22 cellular contexts compared by ENCODE assay signal in the genomic region with DNA sequence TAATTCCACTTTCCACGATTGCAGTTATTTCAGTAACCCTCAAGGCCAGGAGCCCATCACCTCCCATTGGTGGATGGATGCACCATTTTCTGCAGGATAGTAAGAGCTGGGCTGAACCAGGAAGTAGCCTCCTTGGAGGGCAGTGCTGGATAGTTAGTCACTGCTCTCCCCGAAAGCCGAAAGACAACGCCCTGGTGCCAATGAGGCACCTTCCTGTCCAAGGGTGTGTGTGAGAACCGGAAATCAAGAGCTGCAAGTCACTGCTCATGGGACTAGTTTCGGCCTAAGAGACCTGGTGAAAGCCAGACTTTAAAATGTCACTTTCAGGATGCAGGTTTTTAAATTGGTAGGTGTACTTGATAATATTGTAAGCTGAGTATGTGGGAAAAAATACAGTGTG.
DNase-seq lines count a peak whose midpoint lies in the region; ATAC-seq and TF ChIP-seq lines count a peak whose summit lies in the region.
"Had no signal": no experiment of that assay in that cellular context is flagged by ENCODE, and none has a peak within 500 bp of the region (broad histone marks: within the 10 kb centered on the region; RNA-seq: fewer than 3 reads in every experiment).

No MANE protein-coding gene starts in this region.

- H3K4me1 ChIP-seq in HCT116 (ENCODE audit: control insufficient read depth in 1 of 2, insufficient read depth in 2 of 2, low read length in 2 of 2) (peaks cover 90 to 100% of the 10 kb centered on the region in 2 experiments), mucosa of descending colon (ENCODE audit: low read depth) (peaks cover 9% of the 10 kb centered on the region)

- DNase-seq in HCT116 (ENCODE audit: low read depth, low spot score): peak; percentile 95
- DNase-seq in NCI-H510A (lab: John Stamatoyannopoulos, UW): peak; percentile 15
- peak; percentile 100 for DNase-seq in epithelial cell of prostate (ENCODE audit: low read depth, low spot score)
- no peak for DNase-seq in mucosa of descending colon
- no peak for DNase-seq in NCI-H146 (lab: John Stamatoyannopoulos, UW)
- no peak for DNase-seq in GDM1 (lab: John Stamatoyannopoulos, UW)
- DNase-seq in retina: no peak
- DNase-seq in medulla oblongata (ENCODE audit: extremely low spot score): no peak
- DNase-seq: activated B cell treated with CpG ODN at 0.5 μM for 24 hours; activated CD4-positive, alpha-beta T cell treated with anti-CD3 and anti-CD28 coated beads, Interleukin-2, amount 50 U/mL, for 4 hours; activated CD8-positive, alpha-beta memory T cell treated with anti-CD3 and anti-CD28 coated beads, Interleukin-2, amount 50 U/mL, for 4 hours; CD8-positive, alpha-beta T cell; DND-41; effector CD8-positive, alpha-beta T cell; NCI-H1105; NCI-H526 treated with DMSO at 0.1 percent for 48 hours; small intestine; stimulated activated CD4-positive, alpha-beta T cell treated with anti-CD3 and anti-CD28 coated beads, Interleukin-2, amount 100 ng/mL, for 48 hours; stimulated activated naive CD8-positive, alpha-beta T cell treated with anti-CD3 and anti-CD28 coated beads, Interleukin-15, Interleukin-2, amounts not matched to agents 100 U/mL and 50 U/mL, for 24 hours; T1000 had no signal

- H3K36me3 ChIP-seq in HCT116 (ENCODE audit: control insufficient read depth in 1 of 2, insufficient read depth in 2 of 2, low read length in 2 of 2): no peaks in the 10 kb centered on the region
- H3K36me3 ChIP-seq in mucosa of descending colon (ENCODE audit: low read depth): no peaks in the 10 kb centered on the region

- H3K27ac ChIP-seq in HCT116 (ENCODE audit: low read depth, low read length): peak overlapping the region; percentile 94
- H3K27ac ChIP-seq in epithelial cell of prostate: peak overlapping the region; percentile 100

- H3K9ac ChIP-seq in HCT116 (ENCODE audit: low read length): peak overlapping the region; percentile 60

- H2AFZ ChIP-seq in HCT116 (ENCODE audit: low read depth, low read length, poor library complexity, severe bottlenecking): no peak overlapping the region

- no peak for TF ChIP-seq RAD21 in HCT116 (IDR thresholded peaks at IDR 0.05; ENCODE audit: low read depth)

- H3K9me2 ChIP-seq in HCT116 (ENCODE audit: insufficient read depth): no peaks in the 10 kb centered on the region

- ATAC-seq in HCT116: peak; percentile 57
- ATAC-seq in mucosa of descending colon: peak; percentile 60
- ATAC-seq: CD8-positive, alpha-beta T cell; GM23338; stimulated activated naive CD8-positive, alpha-beta T cell treated with anti-CD3 and anti-CD28 coated beads, Interleukin-15, Interleukin-2, amounts not matched to agents 100 U/mL and 50 U/mL, for 24 hours had no signal

- H3K9me3 ChIP-seq in HCT116 (ENCODE audit: control insufficient read depth in 1 of 2, insufficient read depth in 1 of 2, low read depth in 1 of 2, low read length in 2 of 2) (no peaks in the 10 kb centered on the region), mucosa of descending colon (no peaks in the 10 kb centered on the region)

- CTCF ChIA-PET in HCT116 (lab: Charles Lee): interaction anchor here (0.7 to 1.4 kb wide), 4 partner anchors 8 to 208 kb away, joined by 3 to 4 read pairs (median 3); partner anchors contain the start of gene HS3ST1

- RAD21 ChIA-PET in HCT116 (lab: Charles Lee; ENCODE audit: low non-redundant PET in 1 of 2, low total read pairs in 2 of 2, uncharacterized antibody in 2 of 2, unreplicated experiment in 2 of 2): no interaction called here

- TF ChIP-seq POLR2A in HCT116 (IDR thresholded peaks at IDR 0.05; ENCODE audit: borderline replicate concordance, extremely low read depth, insufficient read depth, insufficient read length): no peak

- POLR2A ChIA-PET in HCT116 (lab: Charles Lee): interaction anchor here (0.8 to 5.9 kb wide), 28 partner anchors 8 to 203 kb away, joined by 3 to 60 read pairs (median 6); partner anchors contain the start of gene HS3ST1

- H3K4me3 ChIP-seq in HCT116 (replicated peaks in 1 of 2; ENCODE audit: low read depth in 1 of 2, low read length in 2 of 2) (0 out of 4 replicates have a peak overlapping the region, but pooled peaks of 1 of the 2 experiments have one; percentile 1), mucosa of descending colon (no peak overlapping the region)
- H3K4me3 ChIP-seq: GM23338, lung had no signal

- H3K79me2 ChIP-seq in HCT116 (ENCODE audit: insufficient read depth, low read length): no peaks in the 10 kb centered on the region; the same call in 1 of the 2 replicates

- BruUV-seq in HCT116 (replicated peaks; lab: Mats Ljungman, UMichigan): no TSS peak

- TF ChIP-seq CTCF in HCT116 (IDR thresholded peaks at IDR 0.05 in 2 of 3, conservative IDR thresholded peaks at IDR 0.05 in 1 of 3; ENCODE audit: borderline replicate concordance in 1 of 3, insufficient read depth in 1 of 3, low read depth in 2 of 3, low read length in 2 of 3) (no peak), mucosa of descending colon (IDR thresholded peaks at IDR 0.05) (no peak)

- H3K4me2 ChIP-seq in HCT116 (ENCODE audit: low read length): peak overlapping the region; percentile 38
- H3K4me2 ChIP-seq: GM23338 had no signal

- H3K27me3 ChIP-seq in HCT116 (ENCODE audit: insufficient read depth, low read length): no peaks in the 10 kb centered on the region

- intact Hi-C loops in HCT116 (cut with micrococcal nuclease): loop anchor here (2.0 to 10.0 kb wide), 3 partner anchors 84 to 1050 kb away; no protein-coding TSS in a partner anchor
- intact Hi-C loops in mucosa of descending colon (cut with DNase I, micrococcal nuclease): no loop called here

- H4K20me1 ChIP-seq in HCT116 (ENCODE audit: insufficient read depth): no peaks in the 10 kb centered on the region

TF ChIP-seq in HCT116, 20 proteins besides CTCF, POLR2A, EP300 and RAD21:
- TF ChIP-seq SRF (IDR thresholded peaks at IDR 0.05; ENCODE audit: low read depth): no peak
- TF ChIP-seq POLR2AphosphoS5 (IDR thresholded peaks at IDR 0.05; ENCODE audit: low read depth, low read length): peak; percentile 66
- TF ChIP-seq, protein P1, sequence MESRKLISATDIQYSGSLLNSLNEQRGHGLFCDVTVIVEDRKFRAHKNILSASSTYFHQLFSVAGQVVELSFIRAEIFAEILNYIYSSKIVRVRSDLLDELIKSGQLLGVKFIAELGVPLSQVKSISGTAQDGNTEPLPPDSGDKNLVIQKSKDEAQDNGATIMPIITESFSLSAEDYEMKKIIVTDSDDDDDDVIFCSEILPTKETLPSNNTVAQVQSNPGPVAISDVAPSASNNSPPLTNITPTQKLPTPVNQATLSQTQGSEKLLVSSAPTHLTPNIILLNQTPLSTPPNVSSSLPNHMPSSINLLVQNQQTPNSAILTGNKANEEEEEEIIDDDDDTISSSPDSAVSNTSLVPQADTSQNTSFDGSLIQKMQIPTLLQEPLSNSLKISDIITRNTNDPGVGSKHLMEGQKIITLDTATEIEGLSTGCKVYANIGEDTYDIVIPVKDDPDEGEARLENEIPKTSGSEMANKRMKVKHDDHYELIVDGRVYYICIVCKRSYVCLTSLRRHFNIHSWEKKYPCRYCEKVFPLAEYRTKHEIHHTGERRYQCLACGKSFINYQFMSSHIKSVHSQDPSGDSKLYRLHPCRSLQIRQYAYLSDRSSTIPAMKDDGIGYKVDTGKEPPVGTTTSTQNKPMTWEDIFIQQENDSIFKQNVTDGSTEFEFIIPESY (IDR thresholded peaks at IDR 0.05; ENCODE audit: extremely low read depth, insufficient replicate concordance, low read length): peak; percentile 19
- TF ChIP-seq YY1 (IDR thresholded peaks at IDR 0.05; ENCODE audit: extremely low read depth, insufficient replicate concordance, low read depth, low read length): peak; percentile 48

Comparison
In these comparisons a context has a peak if more than half of its experiments do, and no peak if none do; other contexts are left out.
1. DNase-seq: peak in HCT116 (single experiment), NCI-H510A (single experiment) and epithelial cell of prostate (single experiment); none in mucosa of descending colon (0 of 3), NCI-H146 (single experiment), GDM1 (single experiment), retina (single experiment) and medulla oblongata (single experiment).